ENCODE assay signal across 8 cellular contexts in genomic region chr18:13500227-13500865, GRCh38.
DNase-seq lines count a peak whose midpoint lies in the region; ATAC-seq and TF ChIP-seq lines count a peak whose summit lies in the region.

No MANE protein-coding gene starts in this region.

- H3K27me3 ChIP-seq in brain microvascular endothelial cell (replicated peaks) (no peaks in the 10 kb centered on the region), uterus (no peaks in the 10 kb centered on the region)

- intact Hi-C loops in uterus (cut with DNase I; ENCODE audit: low total_unique reads), result no loop called here
- intact Hi-C loops in left colon (cut with DNase I, micrococcal nuclease), result no loop called here

- no peak for TF ChIP-seq POLR2A in uterus (IDR thresholded peaks at IDR 0.05)

- peaks cover 0 to 4% of the 10 kb centered on the region in 2 donors for H3K4me1 ChIP-seq in uterus

- H3K4me3 ChIP-seq in brain microvascular endothelial cell (ENCODE audit: low read depth, low read length), result no peak overlapping the region
- H3K4me3 ChIP-seq in uterus, result no peak overlapping the region

- in situ Hi-C loops in brain microvascular endothelial cell (cut with HindIII; ENCODE audit: low pct_ligation_motif_present, low sequenced_read_pairs), result no loop called here

- H3K27ac ChIP-seq in brain microvascular endothelial cell, result no peak overlapping the region
- peak overlapping the region; percentile 39 to 65 for H3K27ac ChIP-seq in uterus

- DNase-seq in AG09319 (ENCODE audit: extremely low read depth, low read depth), result peak; percentile 16
- DNase-seq in NCI-H1105 (lab: John Stamatoyannopoulos, UW), result peak; percentile 64
- peak; percentile 70 for DNase-seq in brain microvascular endothelial cell
- DNase-seq in kidney tubule cell (ENCODE audit: low spot score), result peak; percentile 80
- peak in 1 of 2 donors; percentile 23 for DNase-seq in uterus
- DNase-seq in left colon, result no peak
- DNase-seq in ureter (ENCODE audit: low spot score), result no peak

- H3K9me3 ChIP-seq in uterus, result no peaks in the 10 kb centered on the region

- H3K36me3 ChIP-seq in brain microvascular endothelial cell (replicated peaks) (no peaks in the 10 kb centered on the region), uterus (no peaks in the 10 kb centered on the region)

- no peak for ATAC-seq in left colon
- ATAC-seq in HG02588 (IDR thresholded peaks at IDR 0.05; ENCODE audit: unreplicated experiment), result no peak

- no peak for TF ChIP-seq CTCF in AG09319 (IDR thresholded peaks at IDR 0.05; ENCODE audit: low read depth, low read length)
- TF ChIP-seq CTCF in brain microvascular endothelial cell (IDR thresholded peaks at IDR 0.05; ENCODE audit: low read depth, low read length, missing control alignments), result no peak
- TF ChIP-seq CTCF in uterus (IDR thresholded peaks at IDR 0.05), result no peak

Comparison
In these comparisons a context has a peak if more than half of its experiments do, and no peak if none do; other contexts are left out.
1. DNase-seq: peak in AG09319 (single experiment), NCI-H1105 (single experiment), brain microvascular endothelial cell (single experiment) and kidney tubule cell (single experiment); none in left colon (0 of 2) and ureter (single experiment).